ENCODE assay signal across 8 cellular contexts in genomic region chr11:116771935-116772334, GRCh38. TPM values are rescaled to one million over a fixed set of nuclear protein-coding genes. Genes with fewer than 3 reads are reported as not detected.
DNase-seq lines count a peak whose midpoint lies in the region; ATAC-seq and TF ChIP-seq lines count a peak whose summit lies in the region.

No MANE protein-coding gene starts in this region.

- H3K4me3 Mint-ChIP-seq in T-helper 2 cell treated with Interferon-gamma antibody and Interleukin-4, amounts not matched to agents 5 μg/mL and 100 μg/mL, for 36 hours = peak overlapping the region; percentile 97
- peak overlapping the region; percentile 99 for H3K4me3 Mint-ChIP-seq in activated T-helper 1 cell treated with anti-CD3 and anti-CD28 coated beads, Interleukin-12 subunit alpha, Interleukin-12 subunit beta, Interleukin-2, Interleukin-4 antibody, amounts not matched to agents 30 ng/mL and 10 ng/mL and 1 ng/mL, durations not matched to agents 14 hours and 24 hours and 36 hours

- H3K4me3 ChIP-seq in kidney epithelial cell (ENCODE audit: low read depth, low read length) (peak overlapping the region; percentile 90), testis (peak overlapping the region; percentile 97 to 98)

- peaks cover 12% of the 10 kb centered on the region for H3K4me1 ChIP-seq in testis

- no peaks in the 10 kb centered on the region for H3K9me3 Mint-ChIP-seq in T-helper 2 cell treated with Interferon-gamma antibody and Interleukin-4, amounts not matched to agents 5 μg/mL and 100 μg/mL, for 36 hours
- H3K9me3 Mint-ChIP-seq in activated T-helper 1 cell treated with anti-CD3 and anti-CD28 coated beads, Interleukin-12 subunit alpha, Interleukin-12 subunit beta, Interleukin-2, Interleukin-4 antibody, amounts not matched to agents 30 ng/mL and 10 ng/mL and 1 ng/mL, durations not matched to agents 14 hours and 24 hours and 36 hours = no peaks in the 10 kb centered on the region

- H3K9me3 ChIP-seq in testis = no peaks in the 10 kb centered on the region

- no peaks in the 10 kb centered on the region for H3K27me3 Mint-ChIP-seq in T-helper 2 cell treated with Interferon-gamma antibody and Interleukin-4, amounts not matched to agents 5 μg/mL and 100 μg/mL, for 36 hours (ENCODE audit: low read depth)
- H3K27me3 Mint-ChIP-seq in activated T-helper 1 cell treated with anti-CD3 and anti-CD28 coated beads, Interleukin-12 subunit alpha, Interleukin-12 subunit beta, Interleukin-2, Interleukin-4 antibody, amounts not matched to agents 30 ng/mL and 10 ng/mL and 1 ng/mL, durations not matched to agents 14 hours and 24 hours and 36 hours (ENCODE audit: insufficient read depth) = no peaks in the 10 kb centered on the region

- no peak for DNase-seq in T-helper 2 cell treated with Interferon-gamma antibody and Interleukin-4, amounts not matched to agents 5 μg/mL and 100 μg/mL, for 36 hours (ENCODE audit: low spot score)
- DNase-seq in T-helper 2 cell (no peak), kidney epithelial cell (ENCODE audit: low read depth) (no peak), testis (no peak)
- DNase-seq in activated T-helper 1 cell treated with anti-CD3 and anti-CD28 coated beads, Interleukin-12 subunit alpha, Interleukin-12 subunit beta, Interleukin-2, Interleukin-4 antibody, amounts not matched to agents 30 ng/mL and 10 ng/mL and 1 ng/mL, durations not matched to agents 14 hours and 24 hours and 36 hours (ENCODE audit: low spot score) = no peak

- ATAC-seq in HG02852 (IDR thresholded peaks at IDR 0.05; ENCODE audit: unreplicated experiment) (no peak), GM19351 (IDR thresholded peaks at IDR 0.05; ENCODE audit: unreplicated experiment) (no peak), HG02870 (IDR thresholded peaks at IDR 0.05; ENCODE audit: unreplicated experiment) (no peak)

- H3K27me3 ChIP-seq in kidney epithelial cell (ENCODE audit: control insufficient read depth, insufficient read depth, low read length) = no peaks in the 10 kb centered on the region
- H3K27me3 ChIP-seq in testis = no peaks in the 10 kb centered on the region

- peaks cover 23% of the 10 kb centered on the region for H3K36me3 Mint-ChIP-seq in T-helper 2 cell treated with Interferon-gamma antibody and Interleukin-4, amounts not matched to agents 5 μg/mL and 100 μg/mL, for 36 hours (ENCODE audit: low read depth)
- peaks cover 20% of the 10 kb centered on the region for H3K36me3 Mint-ChIP-seq in activated T-helper 1 cell treated with anti-CD3 and anti-CD28 coated beads, Interleukin-12 subunit alpha, Interleukin-12 subunit beta, Interleukin-2, Interleukin-4 antibody, amounts not matched to agents 30 ng/mL and 10 ng/mL and 1 ng/mL, durations not matched to agents 14 hours and 24 hours and 36 hours (ENCODE audit: low read depth)

- intact Hi-C loops in activated T-helper 1 cell treated with anti-CD3 and anti-CD28 coated beads, Interleukin-12 subunit alpha, Interleukin-12 subunit beta, Interleukin-2, Interleukin-4 antibody, amounts not matched to agents 30 ng/mL and 10 ng/mL and 1 ng/mL, durations not matched to agents 14 hours and 24 hours and 36 hours (cut with micrococcal nuclease) = loop anchor here (2.0 kb wide), 1 partner anchor 327 kb away; the partner anchor contains the start of gene SIK3
- intact Hi-C loops in testis (cut with DNase I; ENCODE audit: low total_unique reads) = no loop called here

- WGBS in testis, 2 donors = 0 to 6% methylated on average over 2 of the region's 2 CpGs

- TF ChIP-seq CTCF in kidney epithelial cell (IDR thresholded peaks at IDR 0.05; ENCODE audit: insufficient read depth, low read length, poor library complexity, severe bottlenecking) (no peak), testis (IDR thresholded peaks at IDR 0.05) (no peak)

- peaks cover 34% of the 10 kb centered on the region for H3K4me1 Mint-ChIP-seq in T-helper 2 cell treated with Interferon-gamma antibody and Interleukin-4, amounts not matched to agents 5 μg/mL and 100 μg/mL, for 36 hours (ENCODE audit: low read depth)
- peaks cover 43% of the 10 kb centered on the region for H3K4me1 Mint-ChIP-seq in activated T-helper 1 cell treated with anti-CD3 and anti-CD28 coated beads, Interleukin-12 subunit alpha, Interleukin-12 subunit beta, Interleukin-2, Interleukin-4 antibody, amounts not matched to agents 30 ng/mL and 10 ng/mL and 1 ng/mL, durations not matched to agents 14 hours and 24 hours and 36 hours (ENCODE audit: low read depth)

- no peak for TF ChIP-seq POLR2A in testis (IDR thresholded peaks at IDR 0.05)

- peak overlapping the region in 1 of 2 donors; percentile 96 for H3K27ac ChIP-seq in testis

- H3K27ac Mint-ChIP-seq in T-helper 2 cell treated with Interferon-gamma antibody and Interleukin-4, amounts not matched to agents 5 μg/mL and 100 μg/mL, for 36 hours = peak overlapping the region; percentile 98
- H3K27ac Mint-ChIP-seq in activated T-helper 1 cell treated with anti-CD3 and anti-CD28 coated beads, Interleukin-12 subunit alpha, Interleukin-12 subunit beta, Interleukin-2, Interleukin-4 antibody, amounts not matched to agents 30 ng/mL and 10 ng/mL and 1 ng/mL, durations not matched to agents 14 hours and 24 hours and 36 hours = peak overlapping the region; percentile 97

- H3K36me3 ChIP-seq in kidney epithelial cell (ENCODE audit: control insufficient read depth, insufficient read depth, low read length) (no peaks in the 10 kb centered on the region), testis (ENCODE audit: low read depth, missing control alignments) (no peaks in the 10 kb centered on the region)

RNA-seq across cellular contexts. Expression of gene BUD13, which starts 0.9 kb away (rescaled TPM):
- 30.0 and 33.4 TPM in 2 replicates for total RNA-seq in activated T-helper 1 cell treated with anti-CD3 and anti-CD28 coated beads, Interleukin-12 subunit alpha, Interleukin-12 subunit beta, Interleukin-2, Interleukin-4 antibody, amounts not matched to agents 30 ng/mL and 10 ng/mL and 1 ng/mL, durations not matched to agents 14 hours and 24 hours and 36 hours
- total RNA-seq in kidney epithelial cell = 11.4 and 12.1 TPM in 2 replicates
- 10 to 100 TPM; 25.9 to 32.0 TPM for total RNA-seq in testis
- polyA plus RNA-seq in testis (ENCODE audit: insufficient read depth, low read depth, low replicate concordance) = 47.2 TPM

RNA-seq across cellular contexts. Expression of gene ZPR1, which starts 15.9 kb away (rescaled TPM):
- 104 TPM in 2 replicates for total RNA-seq in activated T-helper 1 cell treated with anti-CD3 and anti-CD28 coated beads, Interleukin-12 subunit alpha, Interleukin-12 subunit beta, Interleukin-2, Interleukin-4 antibody, amounts not matched to agents 30 ng/mL and 10 ng/mL and 1 ng/mL, durations not matched to agents 14 hours and 24 hours and 36 hours
- total RNA-seq in kidney epithelial cell (46.9 and 82.1 TPM in 2 replicates), testis (10 to 100 TPM; 44.4 to 68.0 TPM)
- 138 TPM for polyA plus RNA-seq in testis (ENCODE audit: insufficient read depth, low read depth, low replicate concordance)

RNA-seq across cellular contexts. Expression of gene APOA5, which starts 19.7 kb away (rescaled TPM):
- not detected in 2 replicates for total RNA-seq in activated T-helper 1 cell treated with anti-CD3 and anti-CD28 coated beads, Interleukin-12 subunit alpha, Interleukin-12 subunit beta, Interleukin-2, Interleukin-4 antibody, amounts not matched to agents 30 ng/mL and 10 ng/mL and 1 ng/mL, durations not matched to agents 14 hours and 24 hours and 36 hours
- total RNA-seq in kidney epithelial cell (not detected in 2 replicates), testis (under 1 TPM in 1 of 2 donors, not detected in 1; 0.24 TPM)
- not detected for polyA plus RNA-seq in testis (ENCODE audit: insufficient read depth, low read depth, low replicate concordance)

RNA-seq across cellular contexts. Expression of gene APOA4, which starts 51.2 kb away (rescaled TPM):
- not detected in 2 replicates for total RNA-seq in activated T-helper 1 cell treated with anti-CD3 and anti-CD28 coated beads, Interleukin-12 subunit alpha, Interleukin-12 subunit beta, Interleukin-2, Interleukin-4 antibody, amounts not matched to agents 30 ng/mL and 10 ng/mL and 1 ng/mL, durations not matched to agents 14 hours and 24 hours and 36 hours
- total RNA-seq in kidney epithelial cell (not detected in 2 replicates), testis (not detected)
- polyA plus RNA-seq in testis (ENCODE audit: insufficient read depth, low read depth, low replicate concordance) = not detected

RNA-seq across cellular contexts. Expression of gene APOC3, which starts 57.8 kb away (rescaled TPM):
- not detected in 2 replicates for total RNA-seq in activated T-helper 1 cell treated with anti-CD3 and anti-CD28 coated beads, Interleukin-12 subunit alpha, Interleukin-12 subunit beta, Interleukin-2, Interleukin-4 antibody, amounts not matched to agents 30 ng/mL and 10 ng/mL and 1 ng/mL, durations not matched to agents 14 hours and 24 hours and 36 hours
- total RNA-seq in kidney epithelial cell = not detected in 2 replicates
- total RNA-seq in testis = under 1 TPM in 1 of 2 donors, not detected in 1; 0.81 TPM
- polyA plus RNA-seq in testis (ENCODE audit: insufficient read depth, low read depth, low replicate concordance) = 4.0 TPM
